ENCODE assay signal across 8 cellular contexts in genomic region chr16:53502331-53503269, GRCh38. TPM values are rescaled to one million over a fixed set of nuclear protein-coding genes. Genes with fewer than 3 reads are reported as not detected.
DNase-seq lines count a peak whose midpoint lies in the region; ATAC-seq, FAIRE-seq and TF ChIP-seq lines count a peak whose summit lies in the region.

TSS of gene AKTIP (minus strand) at chr16:53503209. CDS start at chr16:53500259, 2,950 bp downstream.

- peak in 5 of 7 experiments; percentile 5 to 67 (median 35) for DNase-seq in CD8-positive, alpha-beta T cell
- peak; percentile 34 for DNase-seq in cerebellar cortex (ENCODE audit: low spot score)
- DNase-seq in islet precursor cell, result peak; percentile 87
- DNase-seq in small intestine, result peak; percentile 56
- DNase-seq in SIG-M5 treated with dmso at 0.1 percent for 504 hours (lab: John Stamatoyannopoulos, UW; ENCODE audit: unreplicated experiment), result no peak

- FAIRE-seq in small intestine (lab: Jason Lieb, UNC), result no peak

- peak within 1 kb of the TSS; percentile 77 for H3K27ac ChIP-seq in CD8-positive, alpha-beta T cell (ENCODE audit: low read depth, low read length)
- peak within 1 kb of the TSS; percentile 90 to 98 for H3K27ac ChIP-seq in small intestine (ENCODE audit: low read depth in 1 of 2, low read length in 1 of 2)

- peak within 1 kb of the TSS; percentile 95 for H3K4me3 Mint-ChIP-seq in CD8-positive, alpha-beta T cell

- WGBS in small intestine, 3 donors, result 0 to 1% (median 0%) methylated on average over 42 to 76 of the region's 76 CpGs

- no peaks in the 10 kb centered on the region for H3K36me3 ChIP-seq in CD8-positive, alpha-beta T cell (ENCODE audit: insufficient read depth, low read length)
- peaks cover 0 to 2% of the 10 kb centered on the region in 2 donors for H3K36me3 ChIP-seq in small intestine (ENCODE audit: control insufficient read depth in 2 of 2, insufficient read depth in 2 of 2, low read length in 2 of 2)

- H3K27me3 ChIP-seq in CD8-positive, alpha-beta T cell (ENCODE audit: insufficient read depth, low read length), result no peaks in the 10 kb centered on the region
- H3K27me3 ChIP-seq in small intestine (ENCODE audit: control insufficient read depth in 2 of 2, insufficient read depth in 2 of 2, low read length in 2 of 2), result no peaks in the 10 kb centered on the region

- CTCF ChIA-PET in CD8-positive, alpha-beta T cell (lab: Charles Lee), result interaction anchor here (0.6 to 1.3 kb wide), 5 partner anchors 10 to 56 kb away, joined by 3 to 4 read pairs (median 3); no protein-coding TSS in a partner anchor

- H3K4me3 ChIP-seq in CD8-positive, alpha-beta T cell (ENCODE audit: low read depth, low read length), result peak within 1 kb of the TSS; percentile 81
- H3K4me3 ChIP-seq in small intestine (ENCODE audit: low read depth in 1 of 2, low read length in 2 of 2), result peak within 1 kb of the TSS; percentile 78 to 87

- peaks cover 41% of the 10 kb centered on the region for H3K4me1 ChIP-seq in CD8-positive, alpha-beta T cell (ENCODE audit: insufficient read depth, low read length)
- peaks cover 4 to 6% of the 10 kb centered on the region in 2 donors for H3K4me1 ChIP-seq in small intestine (ENCODE audit: control insufficient read depth in 2 of 2, insufficient read depth in 1 of 2, low read depth in 1 of 2, low read length in 1 of 2)

- ATAC-seq in CD8-positive, alpha-beta T cell, result peak; percentile 9
- ATAC-seq in GM19455 (IDR thresholded peaks at IDR 0.05; ENCODE audit: unreplicated experiment) (peak; percentile 34), HG03469 (IDR thresholded peaks at IDR 0.05; ENCODE audit: unreplicated experiment) (peak; percentile 10)

- H3K27me3 Mint-ChIP-seq in CD8-positive, alpha-beta T cell (ENCODE audit: low read depth), result no peaks in the 10 kb centered on the region

- peaks cover 54% of the 10 kb centered on the region for H3K4me1 Mint-ChIP-seq in CD8-positive, alpha-beta T cell (ENCODE audit: low read depth)

- H3K9me3 ChIP-seq in CD8-positive, alpha-beta T cell (ENCODE audit: low read length), result no peaks in the 10 kb centered on the region
- no peaks in the 10 kb centered on the region for H3K9me3 ChIP-seq in small intestine (ENCODE audit: control insufficient read depth, low read depth)

- intact Hi-C loops in CD8-positive, alpha-beta T cell (cut with DNase I, micrococcal nuclease), result loop anchor here (1.0 to 10.0 kb wide), 11 partner anchors 16 to 1422 kb away; partner anchors contain the start of genes RBL2 (in 2 of the 2), FTO (in 1 of the 2) and RPGRIP1L (in 1 of the 2)
- intact Hi-C loops in T-helper 1 cell treated with Interleukin-12 subunit alpha and Interleukin-12 subunit beta and Interleukin-4 antibody, amounts not matched to agents 30 ng/mL and 1 ng/mL, for 36 hours (cut with micrococcal nuclease), result loop anchor here (1.0 to 5.0 kb wide), 10 partner anchors 16 to 1425 kb away; partner anchors contain the start of genes CHD9 and FTO

- no peak for TF ChIP-seq CTCF in CD8-positive, alpha-beta T cell (IDR thresholded peaks at IDR 0.05)

- peak within 1 kb of the TSS; percentile 97 for H3K27ac Mint-ChIP-seq in CD8-positive, alpha-beta T cell

- no peaks in the 10 kb centered on the region for H3K9me3 Mint-ChIP-seq in CD8-positive, alpha-beta T cell

- POLR2A ChIA-PET in CD8-positive, alpha-beta T cell (lab: Charles Lee), result interaction anchor here (0.9 to 5.7 kb wide), 11 partner anchors 9 to 67 kb away, joined by 3 to 77 read pairs (median 6); partner anchors contain the start of gene RBL2

- H3K36me3 Mint-ChIP-seq in CD8-positive, alpha-beta T cell, result peaks cover 34% of the 10 kb centered on the region

RNA-seq across cellular contexts. Expression of gene AKTIP, which starts in this region (rescaled TPM):
- total RNA-seq in CD8-positive, alpha-beta T cell, result 10 to 100 TPM; 56.4 to 63.4 TPM
- 73.0 and 74.5 TPM in 2 replicates for total RNA-seq in T-helper 1 cell treated with Interleukin-12 subunit alpha and Interleukin-12 subunit beta and Interleukin-4 antibody, amounts not matched to agents 30 ng/mL and 1 ng/mL, for 36 hours
- 10 to 100 TPM; 15.8 to 29.5 (median 20.0) TPM for polyA plus RNA-seq in small intestine
